Comparison of ENCODE assay signal across 24 cellular contexts in genomic region chr2:172901913-172902312, GRCh38.
DNase-seq lines count a peak whose midpoint lies in the region; ATAC-seq, FAIRE-seq and TF ChIP-seq lines count a peak whose summit lies in the region.
"Had no signal": no experiment of that assay in that cellular context is flagged by ENCODE, and none has a peak within 500 bp of the region (broad histone marks: within the 10 kb centered on the region; RNA-seq: fewer than 3 reads in every experiment).

No MANE protein-coding gene starts in this region.

- H2AFZ ChIP-seq in GM23338: no peak overlapping the region
- H2AFZ ChIP-seq in H1 (ENCODE audit: low read length): no peak overlapping the region

- no peak for TF ChIP-seq EP300 in H1 (IDR thresholded peaks at IDR 0.05; ENCODE audit: borderline replicate concordance in 1 of 2, low read depth in 2 of 2, low read length in 2 of 2)

- no peak overlapping the region for H3K56ac ChIP-seq in H1 (replicated peaks; ENCODE audit: insufficient read length, low read depth, low read length)

- no peak overlapping the region for H4K5ac ChIP-seq in H1 (ENCODE audit: insufficient read length, low read depth, low read length)

- H3K9me3 Mint-ChIP-seq in GM23338: no peaks in the 10 kb centered on the region
- H3K9me3 Mint-ChIP-seq in neural crest cell: no peaks in the 10 kb centered on the region
- H3K9me3 Mint-ChIP-seq: CD4-positive, alpha-beta T cell; H9 had no signal

- H4K20me1 ChIP-seq in GM23338 (replicated peaks; ENCODE audit: insufficient read depth) (no peaks in the 10 kb centered on the region), H1 (replicated peaks in 1 of 2; ENCODE audit: control insufficient read depth in 1 of 2, insufficient read depth in 2 of 2, low read length in 2 of 2) (no peaks in the 10 kb centered on the region)
- H4K20me1 ChIP-seq: BLaER1 treated with 17β-estradiol and CSF1 and Interleukin-3, amounts not matched to agents 10 nM and 100 nM had no signal

- no peak overlapping the region for H3K14ac ChIP-seq in H1 (ENCODE audit: insufficient read length)

- no peak overlapping the region for H2BK15ac ChIP-seq in H1 (ENCODE audit: low read length)

- H3K27me3 Mint-ChIP-seq in GM23338 (ENCODE audit: insufficient read depth, low read depth, poor library complexity) (peaks cover 4% of the 10 kb centered on the region), neural crest cell (ENCODE audit: low read depth) (no peaks in the 10 kb centered on the region)

- no peak overlapping the region for H3K18ac ChIP-seq in H1 (ENCODE audit: extremely low read depth, low read length)

- H3K9me2 ChIP-seq in GM23338 (ENCODE audit: insufficient read depth): no peaks in the 10 kb centered on the region

- no peak overlapping the region for H2BK120ac ChIP-seq in H1 (replicated peaks; ENCODE audit: low read depth, low read length)

- DNase-seq in GM23338 (ENCODE audit: low spot score): peak; percentile 21
- DNase-seq in H1 (ENCODE audit: low read depth in 1 of 2, low spot score in 2 of 2): no peak
- DNase-seq in left lung: peak in 1 of 2 donors; percentile 17
- no peak for DNase-seq in neural crest cell (ENCODE audit: low read depth, low spot score)
- DNase-seq in NCI-H1092 (lab: John Stamatoyannopoulos, UW): no peak
- DNase-seq in AG20443 (ENCODE audit: low spot score): no peak
- DNase-seq: AML-193; BE2C; CD4-positive, alpha-beta T cell; CD8-positive, alpha-beta memory T cell; DMS 273 treated with DMSO at 0.1 percent for 48 hours; DMS79; EL; GDM1; H9 had no signal

- TF ChIP-seq CTCF in GM23338 (conservative IDR thresholded peaks at IDR 0.05; ENCODE audit: low read depth in 2 of 2): no peak
- TF ChIP-seq CTCF in H1 (IDR thresholded peaks at IDR 0.05; ENCODE audit: control extremely low read depth in 1 of 3, insufficient read depth in 1 of 3, low read depth in 1 of 3, low read length in 3 of 3): no peak
- TF ChIP-seq CTCF in left lung (IDR thresholded peaks at IDR 0.05): no peak
- TF ChIP-seq CTCF in neural crest cell (conservative IDR thresholded peaks at IDR 0.05): no peak

- no peaks in the 10 kb centered on the region for H3K79me1 ChIP-seq in H1 (ENCODE audit: low read depth, low read length)

- no peak overlapping the region for H3K4ac ChIP-seq in H1 (replicated peaks; ENCODE audit: insufficient read length, low read depth, low read length)

- peaks cover 26% of the 10 kb centered on the region for H3K4me1 Mint-ChIP-seq in GM23338
- peaks cover 2% of the 10 kb centered on the region for H3K4me1 Mint-ChIP-seq in neural crest cell
- H3K4me1 Mint-ChIP-seq: CD14-positive monocyte had no signal

- H3K27ac ChIP-seq in GM23338 (ENCODE audit: low read depth): no peak overlapping the region
- H3K27ac ChIP-seq in H1 (ENCODE audit: low read depth, low read length): no peak overlapping the region
- H3K27ac ChIP-seq in left lung: no peak overlapping the region
- H3K27ac ChIP-seq: 22Rv1; BLaER1 treated with 17β-estradiol and CSF1 and Interleukin-3, amounts not matched to agents 10 nM and 100 nM had no signal

- H3K9ac ChIP-seq in H1 (replicated peaks in 1 of 4; ENCODE audit: extremely low read depth in 1 of 4, low read depth in 3 of 4, low read length in 3 of 4): peak overlapping the region in 1 of 4 experiments; percentile 7; a peak in 1 of 7 replicates
- H3K9ac ChIP-seq: BLaER1 treated with 17β-estradiol and CSF1 and Interleukin-3, amounts not matched to agents 10 nM and 100 nM had no signal

- peak overlapping the region; percentile 5; the same call in 1 of the 2 replicates for H3K27ac Mint-ChIP-seq in GM23338
- peak overlapping the region; percentile 87 for H3K27ac Mint-ChIP-seq in neural crest cell (ENCODE audit: unreplicated experiment)
- H3K27ac Mint-ChIP-seq: CD14-positive monocyte; CD4-positive, alpha-beta T cell; H9 had no signal

- POLR2A ChIA-PET in H1 (lab: Charles Lee; ENCODE audit: partially characterized antibody): interaction anchor here (1.2 kb wide), 1 partner anchor 10 kb away, joined by 4 read pairs; no protein-coding TSS in a partner anchor

- no peaks in the 10 kb centered on the region for H3K79me2 ChIP-seq in GM23338 (replicated peaks; ENCODE audit: insufficient read depth)
- H3K79me2 ChIP-seq in H1 (ENCODE audit: control insufficient read depth in 1 of 2, insufficient read depth in 2 of 2, low read length in 2 of 2): no peaks in the 10 kb centered on the region

- H2BK20ac ChIP-seq in H1 (ENCODE audit: low read length): no peak overlapping the region

- no peak overlapping the region for H4K8ac ChIP-seq in H1 (ENCODE audit: extremely low read depth, insufficient read depth, low read length)

- no peaks in the 10 kb centered on the region for H3K27me3 ChIP-seq in GM23338 (ENCODE audit: insufficient read depth)
- no peaks in the 10 kb centered on the region for H3K27me3 ChIP-seq in H1 (replicated peaks in 1 of 4; ENCODE audit: control insufficient read depth in 3 of 4, extremely low read depth in 1 of 4, insufficient read depth in 3 of 4, low read length in 3 of 4)
- H3K27me3 ChIP-seq in left lung: no peaks in the 10 kb centered on the region
- H3K27me3 ChIP-seq: BE2C; BLaER1 treated with 17β-estradiol and CSF1 and Interleukin-3, amounts not matched to agents 10 nM and 100 nM had no signal

- H3K4me2 ChIP-seq in GM23338 (no peak overlapping the region), H1 (ENCODE audit: insufficient read depth in 1 of 2, low read depth in 2 of 2, low read length in 2 of 2) (no peak overlapping the region)
- H3K4me2 ChIP-seq: BLaER1 treated with 17β-estradiol and CSF1 and Interleukin-3, amounts not matched to agents 10 nM and 100 nM had no signal

- no peak overlapping the region for H2BK12ac ChIP-seq in H1 (ENCODE audit: low read depth, low read length)

- FAIRE-seq in H1 (lab: Jason Lieb, UNC): no peak
- FAIRE-seq: A204.1, D721Med, GM12878 had no signal

- H3K4me3 ChIP-seq in GM23338: no peak overlapping the region
- no peak overlapping the region for H3K4me3 ChIP-seq in H1 (ENCODE audit: extremely low read depth in 1 of 4, insufficient read depth in 2 of 4, low read depth in 3 of 4, low read length in 4 of 4)
- H3K4me3 ChIP-seq in left lung: no peak overlapping the region
- H3K4me3 ChIP-seq: BLaER1 treated with 17β-estradiol and CSF1 and Interleukin-3, amounts not matched to agents 10 nM and 100 nM; GM12878 had no signal

- no peak overlapping the region for H4K91ac ChIP-seq in H1 (replicated peaks; ENCODE audit: insufficient read length, low read length)

- H3K36me3 Mint-ChIP-seq in GM23338 (ENCODE audit: low read depth) (no peaks in the 10 kb centered on the region), neural crest cell (ENCODE audit: low read depth) (no peaks in the 10 kb centered on the region)
- H3K36me3 Mint-ChIP-seq: CD14-positive monocyte; CD8-positive, alpha-beta memory T cell had no signal

- H3K4me3 Mint-ChIP-seq in GM23338 (no peak overlapping the region), neural crest cell (no peak overlapping the region)
- H3K4me3 Mint-ChIP-seq: CD14-positive monocyte; CD4-positive, alpha-beta T cell; CD8-positive, alpha-beta memory T cell; H9 had no signal

- H3F3A ChIP-seq in GM23338 (replicated peaks; ENCODE audit: low read depth): no peaks in the 10 kb centered on the region

- no peak overlapping the region for H3K23ac ChIP-seq in H1 (ENCODE audit: insufficient read length)

- no peak for ATAC-seq in GM23338
- ATAC-seq in left lung: peak; percentile 60
- ATAC-seq in HG03045 (IDR thresholded peaks at IDR 0.05; ENCODE audit: unreplicated experiment): no peak
- no peak for ATAC-seq in HG03095 (IDR thresholded peaks at IDR 0.05; ENCODE audit: unreplicated experiment)
- ATAC-seq: GM12878, HCT116 had no signal

- WGBS in H1 (ENCODE audit: extremely low coverage in 1 of 2, insufficient coverage in 1 of 2, insufficient read length in 1 of 2, insufficient replicate concordance in 2 of 2, low coverage in 1 of 2, low lambda C conversion rate in 2 of 2, missing lambda C conversion rate in 1 of 2), 2 experiments: 75% methylated on average over 4 of the region's 4 CpGs; no CpG with 5 or more reads in 1 of the 2 experiments

- H2AK5ac ChIP-seq in H1 (ENCODE audit: low read depth, low read length): no peak overlapping the region

- TF ChIP-seq RAD21 in H1 (IDR thresholded peaks at IDR 0.05 in 1 of 2, conservative IDR thresholded peaks at IDR 0.05 in 1 of 2; ENCODE audit: low read depth in 2 of 2, low read length in 2 of 2): no peak

- CTCF ChIA-PET in H1 (lab: Charles Lee; ENCODE audit: partially characterized antibody): interaction anchor here (0.7 to 1.2 kb wide), 5 partner anchors 16 to 1433 kb away, joined by 3 to 4 read pairs (median 4); partner anchors contain the start of gene SP9

- H3K23me2 ChIP-seq in H1 (ENCODE audit: low read depth, low read length): no peaks in the 10 kb centered on the region

- H3K36me3 ChIP-seq in GM23338 (ENCODE audit: insufficient read depth): no peaks in the 10 kb centered on the region
- no peaks in the 10 kb centered on the region for H3K36me3 ChIP-seq in H1 (ENCODE audit: control insufficient read depth in 2 of 4, insufficient read depth in 4 of 4, low read length in 3 of 4)
- no peaks in the 10 kb centered on the region for H3K36me3 ChIP-seq in left lung
- H3K36me3 ChIP-seq: BE2C; BLaER1 treated with 17β-estradiol and CSF1 and Interleukin-3, amounts not matched to agents 10 nM and 100 nM had no signal

- H2BK5ac ChIP-seq in H1 (ENCODE audit: low read depth, low read length): no peak overlapping the region

- no peaks in the 10 kb centered on the region for H3K9me3 ChIP-seq in H1 (ENCODE audit: insufficient read depth in 2 of 2, low read depth in 1 of 2, low read length in 1 of 2)
- H3K9me3 ChIP-seq in left lung: no peaks in the 10 kb centered on the region
- H3K9me3 ChIP-seq: BE2C; BLaER1 treated with 17β-estradiol and CSF1 and Interleukin-3, amounts not matched to agents 10 nM and 100 nM had no signal

- intact Hi-C loops in left lung (cut with DNase I): no loop called here

- no peak for TF ChIP-seq POLR2A in H1 (IDR thresholded peaks at IDR 0.05; ENCODE audit: control extremely low read depth in 1 of 2, low read depth in 2 of 2, low read length in 2 of 2)

- no peaks in the 10 kb centered on the region; the same call in 1 of the 2 replicates for H3K4me1 ChIP-seq in GM23338 (ENCODE audit: insufficient read depth)
- peaks cover 2 to 10% (median 3%) of the 10 kb centered on the region in 4 experiments; a peak in 6 of 7 replicates for H3K4me1 ChIP-seq in H1 (replicated peaks in 1 of 4; ENCODE audit: control insufficient read depth in 3 of 4, insufficient read depth in 4 of 4, low read length in 3 of 4)
- no peaks in the 10 kb centered on the region for H3K4me1 ChIP-seq in left lung

TF ChIP-seq in GM23338, 12 proteins besides CTCF, POLR2A, EP300 and RAD21 (continues in another document):
- no peak for TF ChIP-seq STAT1 (IDR thresholded peaks at IDR 0.05; ENCODE audit: unreplicated experiment)

TF ChIP-seq in H1, 55 proteins besides CTCF, POLR2A, EP300 and RAD21 (continues in another document):
- TF ChIP-seq SP2 (IDR thresholded peaks at IDR 0.05; ENCODE audit: low read length): no peak
- TF ChIP-seq PHF8 (conservative IDR thresholded peaks at IDR 0.05; ENCODE audit: low read depth, low read length): no peak
- no peak for TF ChIP-seq CHD2 (IDR thresholded peaks at IDR 0.05; ENCODE audit: low read length)
- no peak for TF ChIP-seq TBP (IDR thresholded peaks at IDR 0.05; ENCODE audit: low read depth, low read length)
- TF ChIP-seq CREB1 (IDR thresholded peaks at IDR 0.05): no peak
